Comparison of ENCODE assay signal across 8 cellular contexts in the genomic region with DNA sequence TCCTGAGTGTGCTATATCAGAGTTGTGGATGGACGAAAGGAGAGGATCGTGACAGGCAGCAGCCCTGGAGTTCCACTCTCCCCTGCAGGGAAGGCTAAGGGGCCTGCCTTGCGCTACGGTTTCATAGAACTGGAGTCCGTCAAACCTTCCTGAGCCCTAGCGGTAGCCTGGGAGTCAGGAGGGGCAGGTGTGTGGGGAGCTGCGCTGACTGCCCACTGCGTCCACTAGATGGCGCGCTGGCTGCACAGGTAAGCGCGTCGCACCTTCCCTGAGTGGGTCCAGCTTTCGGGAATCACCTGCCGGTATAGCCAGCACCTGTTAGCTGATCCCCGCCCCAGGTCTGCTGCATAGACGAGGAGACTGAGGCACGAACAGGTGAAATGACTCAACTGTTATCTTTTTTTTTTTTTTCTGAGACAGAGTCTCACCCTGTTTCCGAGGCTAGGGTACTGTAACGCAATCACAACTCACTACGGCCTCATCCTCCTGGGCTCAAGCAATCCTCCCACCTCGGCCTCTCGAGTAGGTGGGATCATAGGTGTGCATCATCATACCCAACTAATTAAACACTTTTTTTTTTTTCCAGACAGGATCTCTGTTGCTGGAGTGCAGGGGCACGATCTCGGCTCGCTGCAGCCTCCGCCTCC. TPM values are rescaled to one million over a fixed set of nuclear protein-coding genes. Genes with fewer than 3 reads are reported as not detected.
DNase-seq lines count a peak whose midpoint lies in the region; ATAC-seq, FAIRE-seq and TF ChIP-seq lines count a peak whose summit lies in the region.

No MANE protein-coding gene starts in this region.

- H3K4me3 Mint-ChIP-seq in astrocyte (ENCODE audit: unreplicated experiment), result no peak overlapping the region

- no peak for ATAC-seq in GM19455 (IDR thresholded peaks at IDR 0.05; ENCODE audit: unreplicated experiment)
- ATAC-seq in GM18520 (IDR thresholded peaks at IDR 0.05; ENCODE audit: unreplicated experiment), result no peak

- H3K36me3 Mint-ChIP-seq in astrocyte (ENCODE audit: low read depth, unreplicated experiment), result no peaks in the 10 kb centered on the region

- TF ChIP-seq CTCF in GM13977 (IDR thresholded peaks at IDR 0.05; ENCODE audit: extremely low read depth, insufficient read depth, missing control alignments), result peak; percentile 95
- TF ChIP-seq CTCF in astrocyte (IDR thresholded peaks at IDR 0.05; ENCODE audit: insufficient read depth, low read depth, low read length), result peak; percentile 63

- no peaks in the 10 kb centered on the region for H3K27me3 ChIP-seq in astrocyte (ENCODE audit: insufficient read depth, low read length)

- peaks cover 4% of the 10 kb centered on the region for H3K27me3 Mint-ChIP-seq in astrocyte (ENCODE audit: low read depth, unreplicated experiment)

- H3K9me3 Mint-ChIP-seq in astrocyte (ENCODE audit: unreplicated experiment), result peaks cover 5% of the 10 kb centered on the region

- peaks cover 17% of the 10 kb centered on the region for H3K4me1 ChIP-seq in astrocyte (ENCODE audit: insufficient read depth, low read length)

- no peaks in the 10 kb centered on the region for H3K9me3 ChIP-seq in astrocyte (ENCODE audit: insufficient read depth, low read depth, low read length)

- DNase-seq in GM13977 (ENCODE audit: low spot score), result peak; percentile 79
- DNase-seq in NCI-H1092 treated with DMSO at 0.1 percent for 48 hours (lab: John Stamatoyannopoulos, UW), result peak; percentile 81
- DNase-seq in T follicular helper cell (ENCODE audit: low read depth), result peak; percentile 44
- no peak for DNase-seq in astrocyte (ENCODE audit: low read depth)
- DNase-seq in inferior parietal cortex (ENCODE audit: extremely low spot score), result peak; percentile 42
- peak; percentile 39 to 58 for DNase-seq in stimulated activated CD4-positive, alpha-beta T cell treated with anti-CD3 and anti-CD28 coated beads, Interleukin-4, amount 100 ng/mL, for 4 hours

- no peak for FAIRE-seq in astrocyte (lab: Jason Lieb, UNC)

- peak overlapping the region; percentile 47 for H2AFZ ChIP-seq in astrocyte (ENCODE audit: low read depth, low read length)

- no peaks in the 10 kb centered on the region for H3K79me2 ChIP-seq in astrocyte (ENCODE audit: insufficient read depth, low read length)

- H3K9ac ChIP-seq in astrocyte (ENCODE audit: low read length), result no peak overlapping the region

- H3K4me3 ChIP-seq in astrocyte (ENCODE audit: insufficient read depth, low read depth, low read length), result no peak overlapping the region

- peak overlapping the region; percentile 19 for H3K4me2 ChIP-seq in astrocyte (ENCODE audit: low read length)

- no peaks in the 10 kb centered on the region for H3K36me3 ChIP-seq in astrocyte (ENCODE audit: insufficient read depth, low read length)

- H3K27ac Mint-ChIP-seq in astrocyte (ENCODE audit: unreplicated experiment), result no peak overlapping the region

- in situ Hi-C loops in GM13977 (cut with MboI; ENCODE audit: low pct_unique_long_range_greater_than_20kb, low sequenced_read_pairs, unreplicated experiment), result no loop called here

- no peaks in the 10 kb centered on the region for H4K20me1 ChIP-seq in astrocyte (ENCODE audit: insufficient read depth, low read length)

- no peak overlapping the region for H3K27ac ChIP-seq in astrocyte (ENCODE audit: low read depth, low read length)

- peaks cover 9% of the 10 kb centered on the region for H3K4me1 Mint-ChIP-seq in astrocyte (ENCODE audit: low read depth, unreplicated experiment)

RNA-seq across cellular contexts. Expression of gene BAIAP2L1, which starts 20.2 kb away (rescaled TPM):
- total RNA-seq in astrocyte, result 20.4 and 21.6 TPM in 2 replicates
